In genomic region chr17:7888184-7888920, GRCh38 we compare ENCODE assay signal across 8 cellular contexts. TPM values are rescaled to one million over a fixed set of nuclear protein-coding genes. Genes with fewer than 3 reads are reported as not detected.
DNase-seq lines count a peak whose midpoint lies in the region; TF ChIP-seq lines count a peak whose summit lies in the region.

CHD3 (plus strand) TSS chr17:7888789; CDS start chr17:7889001, 212 bp downstream.

- no peak within 1 kb of the TSS for H3K4me3 Mint-ChIP-seq in neural crest cell

- 8 to 16% methylated on average over 10 to 15 of the region's 18 CpGs for WGBS in esophagus squamous epithelium, 2 donors

- peak within 1 kb of the TSS; percentile 100 for H3K27ac ChIP-seq in C4-2B
- H3K27ac ChIP-seq in esophagus squamous epithelium: peak within 1 kb of the TSS; percentile 98 to 99 (median 98)

- no peaks in the 10 kb centered on the region for H3K27me3 ChIP-seq in esophagus squamous epithelium

- DNase-seq in NCI-H1105 (lab: John Stamatoyannopoulos, UW) (peak; percentile 49), esophagus squamous epithelium (lab: John Stamatoyannopoulos, UW) (no peak), neural crest cell (ENCODE audit: low read depth, low spot score) (no peak), ureter (ENCODE audit: low spot score) (peak; percentile 77), OCI-M2 (lab: John Stamatoyannopoulos, UW; ENCODE audit: unreplicated experiment) (no peak)
- DNase-seq in activated CD8-positive, alpha-beta memory T cell treated with anti-CD3 and anti-CD28 coated beads, Interleukin-2, amount 50 U/mL, for 4 hours: peak; percentile 48
- no peak for DNase-seq in NK-92 treated with Interleukin-12 subunit alpha and Interleukin-12 subunit beta, amount 100 ng/mL, for 24 hours (lab: John Stamatoyannopoulos, UW)

- peaks cover 13 to 36% (median 17%) of the 10 kb centered on the region in 3 donors for H3K36me3 ChIP-seq in esophagus squamous epithelium

- H3K36me3 Mint-ChIP-seq in neural crest cell (ENCODE audit: low read depth): peaks cover 8% of the 10 kb centered on the region

- TF ChIP-seq POLR2A in esophagus squamous epithelium (IDR thresholded peaks at IDR 0.05): peak in 2 of 4 donors; percentile 7 to 16

- H3K9me3 Mint-ChIP-seq in neural crest cell: no peaks in the 10 kb centered on the region

- H3K27me3 Mint-ChIP-seq in neural crest cell (ENCODE audit: low read depth): no peaks in the 10 kb centered on the region

- no peak for TF ChIP-seq CTCF in C4-2B (conservative IDR thresholded peaks at IDR 0.05)
- TF ChIP-seq CTCF in esophagus squamous epithelium (IDR thresholded peaks at IDR 0.05): no peak
- TF ChIP-seq CTCF in neural crest cell (conservative IDR thresholded peaks at IDR 0.05): no peak

- intact Hi-C loops in esophagus squamous epithelium (cut with DNase I): no loop called here

- H3K9me3 ChIP-seq in esophagus squamous epithelium: no peaks in the 10 kb centered on the region

- H3K4me1 ChIP-seq in esophagus squamous epithelium: peaks cover 38 to 67% (median 45%) of the 10 kb centered on the region in 3 donors

- no peak within 1 kb of the TSS for H3K27ac Mint-ChIP-seq in neural crest cell (ENCODE audit: unreplicated experiment)

- no peaks in the 10 kb centered on the region for H3K4me1 Mint-ChIP-seq in neural crest cell

- peak within 1 kb of the TSS; percentile 85 to 97 (median 89) for H3K4me3 ChIP-seq in esophagus squamous epithelium

RNA-seq across cellular contexts. Expression of gene CHD3, which starts in this region (rescaled TPM):
- total RNA-seq in esophagus squamous epithelium (10 to 100 TPM; 57.7 to 93.5 (median 73.0) TPM), neural crest cell (53.3 and 59.7 TPM in 2 replicates), ureter (225 TPM)

Comparison
In these comparisons a context has a peak if more than half of its experiments do, and no peak if none do; other contexts are left out.
1. DNase-seq: peak in NCI-H1105 (single experiment), activated CD8-positive, alpha-beta memory T cell treated with anti-CD3 and anti-CD28 coated beads, Interleukin-2, amount 50 U/mL, for 4 hours (single experiment) and ureter (single experiment); none in esophagus squamous epithelium (single experiment), neural crest cell (single experiment), OCI-M2 (single experiment) and NK-92 treated with Interleukin-12 subunit alpha and Interleukin-12 subunit beta, amount 100 ng/mL, for 24 hours (single experiment).